ENCODE assay signal across 2 cellular contexts in genomic region chr22:21383451-21383823, GRCh38. TPM values are rescaled to one million over a fixed set of nuclear protein-coding genes. Genes with fewer than 3 reads are reported as not detected.
"Had no signal": no experiment of that assay in that cellular context is flagged by ENCODE, and none has a peak within 500 bp of the region (broad histone marks: within the 10 kb centered on the region; RNA-seq: fewer than 3 reads in every experiment).

Gene RIMBP3B, plus strand, starts transcription at chr22:21383751. Its CDS starts 108 bp downstream, at chr22:21383859.

RNA-seq across cellular contexts. Expression of gene RIMBP3B, which starts in this region (rescaled TPM):
- total RNA-seq: PC-9, RPMI7951 had no signal
